ENCODE assay signal across 1 cellular context in genomic region chr1:2810899-2811525, GRCh38.
TF ChIP-seq lines count a peak whose summit lies in the region.

No MANE protein-coding gene starts in this region.

TF ChIP-seq in HepG2, 621 proteins besides CTCF, POLR2A, EP300 and RAD21 (continued from another document and continues in another):
- TF ChIP-seq HIC2 (CRISPR knock-in tag; IDR thresholded peaks at IDR 0.05; ENCODE audit: low read depth) (peak; percentile 67; the same call in 1 of the 2 replicates), HNRNPL (IDR thresholded peaks at IDR 0.05; ENCODE audit: low read depth, low read length) (peak; percentile 98), ZNF281 (CRISPR knock-in tag; IDR thresholded peaks at IDR 0.05; ENCODE audit: borderline replicate concordance) (peak; percentile 42), GLI4 (CRISPR knock-in tag; IDR thresholded peaks at IDR 0.05; ENCODE audit: borderline replicate concordance) (no peak), HNF4G (IDR thresholded peaks at IDR 0.05; ENCODE audit: borderline replicate concordance, low read depth, low read length) (no peak), HNF4G (CRISPR knock-in tag; IDR thresholded peaks at IDR 0.05; ENCODE audit: borderline replicate concordance, low read depth) (no peak), ZMYM3 (CRISPR knock-in tag; IDR thresholded peaks at IDR 0.05) (peak; percentile 67), KLF12 (CRISPR knock-in tag; IDR thresholded peaks at IDR 0.05; ENCODE audit: borderline replicate concordance) (no peak), SIN3B (IDR thresholded peaks at IDR 0.05; ENCODE audit: low read length) (no peak), ZFP91 (CRISPR knock-in tag; IDR thresholded peaks at IDR 0.05; ENCODE audit: borderline replicate concordance) (peak; percentile 27; the same call in 1 of the 2 replicates), NFIB (CRISPR knock-in tag; IDR thresholded peaks at IDR 0.05; ENCODE audit: borderline replicate concordance) (no peak), CENPX (CRISPR knock-in tag; IDR thresholded peaks at IDR 0.05) (no peak), BATF2 (CRISPR knock-in tag; IDR thresholded peaks at IDR 0.05) (no peak), ZNF225 (CRISPR knock-in tag; IDR thresholded peaks at IDR 0.05) (no peak), IRF2 (CRISPR knock-in tag; IDR thresholded peaks at IDR 0.05) (no peak), GTF3A (CRISPR knock-in tag; conservative IDR thresholded peaks at IDR 0.05) (no peak), RERE (CRISPR knock-in tag; IDR thresholded peaks at IDR 0.05; ENCODE audit: low read depth) (no peak), ZBED4 (CRISPR knock-in tag; IDR thresholded peaks at IDR 0.05; ENCODE audit: borderline replicate concordance) (peak; percentile 37; the same call in 1 of the 2 replicates), XBP1 (CRISPR knock-in tag; IDR thresholded peaks at IDR 0.05) (no peak), SOX6 (IDR thresholded peaks at IDR 0.05) (no peak), SOX6 (CRISPR knock-in tag; IDR thresholded peaks at IDR 0.05) (peak; percentile 28; the same call in 1 of the 2 replicates), ZNF264 (CRISPR knock-in tag; IDR thresholded peaks at IDR 0.05) (no peak), SRSF1 (optimal IDR thresholded peaks at IDR 0.05; ENCODE audit: low read depth, low read length) (peak; percentile 59), HNRNPK (IDR thresholded peaks at IDR 0.05; ENCODE audit: low read depth, low read length, poor library complexity, severe bottlenecking) (no peak), ZNF740 (CRISPR knock-in tag; IDR thresholded peaks at IDR 0.05) (no peak), KDM6A (CRISPR knock-in tag; IDR thresholded peaks at IDR 0.05; ENCODE audit: low read depth) (0 out of 2 replicates have a peak, but pooled peaks have one; percentile 22), ZNF543 (CRISPR knock-in tag; IDR thresholded peaks at IDR 0.05) (no peak; the same call in 1 of the 2 replicates), RBFOX2 (IDR thresholded peaks at IDR 0.05; ENCODE audit: low read depth, low read length) (peak; percentile 66), CEBPG (CRISPR knock-in tag; IDR thresholded peaks at IDR 0.05) (no peak), TEAD3 (CRISPR knock-in tag; optimal IDR thresholded peaks at IDR 0.05; ENCODE audit: borderline replicate concordance) (peak; percentile 52), CREM (IDR thresholded peaks at IDR 0.05) (no peak), CREM (CRISPR knock-in tag; IDR thresholded peaks at IDR 0.05) (no peak), MIER2 (CRISPR knock-in tag; IDR thresholded peaks at IDR 0.05) (no peak), RARA (CRISPR knock-in tag; IDR thresholded peaks at IDR 0.05) (no peak), NFE2 (CRISPR knock-in tag; IDR thresholded peaks at IDR 0.05) (no peak), MBD4 (IDR thresholded peaks at IDR 0.05; ENCODE audit: borderline replicate concordance, low read length) (no peak), ZBTB7B (CRISPR knock-in tag; IDR thresholded peaks at IDR 0.05) (peak; percentile 64), MEIS2 (CRISPR knock-in tag; IDR thresholded peaks at IDR 0.05) (no peak), MED1 (CRISPR knock-in tag; IDR thresholded peaks at IDR 0.05) (no peak), NR2F6 (IDR thresholded peaks at IDR 0.05) (peak; percentile 80), NR2F6 (CRISPR knock-in tag; IDR thresholded peaks at IDR 0.05) (peak; percentile 82; the same call in 1 of the 2 replicates), KDM5B (CRISPR knock-in tag; IDR thresholded peaks at IDR 0.05; ENCODE audit: borderline replicate concordance) (no peak), ZNF7 (CRISPR knock-in tag; IDR thresholded peaks at IDR 0.05) (no peak), FOSL1 (CRISPR knock-in tag; IDR thresholded peaks at IDR 0.05; ENCODE audit: borderline replicate concordance) (no peak), PITX1 (CRISPR knock-in tag; IDR thresholded peaks at IDR 0.05) (peak; percentile 83; the same call in 1 of the 2 replicates), GRHL1 (CRISPR knock-in tag; conservative IDR thresholded peaks at IDR 0.05) (no peak), NR2C2 (CRISPR knock-in tag; IDR thresholded peaks at IDR 0.05; ENCODE audit: borderline replicate concordance) (peak; percentile 57; the same call in 1 of the 2 replicates), ZNF329 (CRISPR knock-in tag; IDR thresholded peaks at IDR 0.05; ENCODE audit: low read depth) (no peak), ZNF792 (CRISPR knock-in tag; IDR thresholded peaks at IDR 0.05) (no peak)
